Comparison of ENCODE assay signal across 1 cellular context in the genomic region with DNA sequence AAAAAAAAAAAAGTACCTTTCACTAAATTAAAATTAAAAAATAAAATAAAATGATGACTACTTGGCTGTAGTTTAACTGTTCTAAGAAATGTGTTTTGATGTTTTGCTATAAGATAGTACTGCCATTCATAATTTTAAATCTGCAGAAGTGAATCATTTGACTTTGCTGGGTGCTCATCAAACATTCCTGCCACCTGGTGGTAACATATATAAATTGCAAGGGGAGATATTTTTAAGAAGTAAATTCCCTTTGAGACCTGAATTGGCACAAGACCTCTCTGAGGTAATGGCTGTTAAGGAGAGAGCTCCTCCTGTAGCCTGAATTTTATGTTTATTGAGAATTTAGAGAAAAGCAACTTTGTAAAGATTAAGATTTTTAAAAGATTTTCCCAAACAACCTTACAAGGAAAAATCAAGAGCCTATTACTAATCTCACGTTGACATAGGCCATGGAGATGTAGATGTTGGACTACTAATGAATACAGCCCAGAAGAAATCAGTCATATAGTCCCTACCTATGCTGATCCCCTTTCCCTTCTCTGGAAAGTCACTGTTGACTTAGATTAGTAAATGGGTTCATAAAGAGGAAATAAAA.
A peak's percentile ranks its signal among the peaks of the same experiment; 100 is the strongest.
TF ChIP-seq lines count a peak whose summit lies in the region.

No MANE protein-coding gene starts in this region.

TF ChIP-seq in HepG2, 621 proteins besides CTCF, POLR2A, EP300 and RAD21:
- no peak for TF ChIP-seq MEF2D (CRISPR knock-in tag; IDR thresholded peaks at IDR 0.05)
- no peak for TF ChIP-seq SNAI1 (CRISPR knock-in tag; IDR thresholded peaks at IDR 0.05; ENCODE audit: borderline replicate concordance)
- TF ChIP-seq EED (CRISPR knock-in tag; IDR thresholded peaks at IDR 0.05) = no peak
- TF ChIP-seq CC2D1A (CRISPR knock-in tag; IDR thresholded peaks at IDR 0.05) = no peak
- no peak for TF ChIP-seq BCL6 (CRISPR knock-in tag; IDR thresholded peaks at IDR 0.05)
- TF ChIP-seq GATAD2A (CRISPR knock-in tag; IDR thresholded peaks at IDR 0.05) = 0 out of 2 replicates have a peak, but pooled peaks have one; percentile 11
- no peak for TF ChIP-seq ZNF124 (CRISPR knock-in tag; IDR thresholded peaks at IDR 0.05)
- TF ChIP-seq STAG1 (CRISPR knock-in tag; IDR thresholded peaks at IDR 0.05) = peak; percentile 50
- no peak for TF ChIP-seq BRD4 (CRISPR knock-in tag; IDR thresholded peaks at IDR 0.05)
- no peak for TF ChIP-seq ZIK1 (CRISPR knock-in tag; IDR thresholded peaks at IDR 0.05; ENCODE audit: borderline replicate concordance, low read depth)
- TF ChIP-seq ATM (IDR thresholded peaks at IDR 0.05; ENCODE audit: borderline replicate concordance) = no peak
- TF ChIP-seq, protein P1, sequence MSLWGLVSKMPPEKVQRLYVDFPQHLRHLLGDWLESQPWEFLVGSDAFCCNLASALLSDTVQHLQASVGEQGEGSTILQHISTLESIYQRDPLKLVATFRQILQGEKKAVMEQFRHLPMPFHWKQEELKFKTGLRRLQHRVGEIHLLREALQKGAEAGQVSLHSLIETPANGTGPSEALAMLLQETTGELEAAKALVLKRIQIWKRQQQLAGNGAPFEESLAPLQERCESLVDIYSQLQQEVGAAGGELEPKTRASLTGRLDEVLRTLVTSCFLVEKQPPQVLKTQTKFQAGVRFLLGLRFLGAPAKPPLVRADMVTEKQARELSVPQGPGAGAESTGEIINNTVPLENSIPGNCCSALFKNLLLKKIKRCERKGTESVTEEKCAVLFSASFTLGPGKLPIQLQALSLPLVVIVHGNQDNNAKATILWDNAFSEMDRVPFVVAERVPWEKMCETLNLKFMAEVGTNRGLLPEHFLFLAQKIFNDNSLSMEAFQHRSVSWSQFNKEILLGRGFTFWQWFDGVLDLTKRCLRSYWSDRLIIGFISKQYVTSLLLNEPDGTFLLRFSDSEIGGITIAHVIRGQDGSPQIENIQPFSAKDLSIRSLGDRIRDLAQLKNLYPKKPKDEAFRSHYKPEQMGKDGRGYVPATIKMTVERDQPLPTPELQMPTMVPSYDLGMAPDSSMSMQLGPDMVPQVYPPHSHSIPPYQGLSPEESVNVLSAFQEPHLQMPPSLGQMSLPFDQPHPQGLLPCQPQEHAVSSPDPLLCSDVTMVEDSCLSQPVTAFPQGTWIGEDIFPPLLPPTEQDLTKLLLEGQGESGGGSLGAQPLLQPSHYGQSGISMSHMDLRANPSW (CRISPR knock-in tag; IDR thresholded peaks at IDR 0.05; ENCODE audit: borderline replicate concordance) = no peak
- TF ChIP-seq NCOA2 (CRISPR knock-in tag; IDR thresholded peaks at IDR 0.05) = no peak
- TF ChIP-seq KLF16 (CRISPR knock-in tag; IDR thresholded peaks at IDR 0.05) = no peak
- no peak for TF ChIP-seq ZFP62 (CRISPR knock-in tag; IDR thresholded peaks at IDR 0.05)
- TF ChIP-seq HNF4A (CRISPR knock-in tag; IDR thresholded peaks at IDR 0.05) = no peak
- TF ChIP-seq, protein P2, sequence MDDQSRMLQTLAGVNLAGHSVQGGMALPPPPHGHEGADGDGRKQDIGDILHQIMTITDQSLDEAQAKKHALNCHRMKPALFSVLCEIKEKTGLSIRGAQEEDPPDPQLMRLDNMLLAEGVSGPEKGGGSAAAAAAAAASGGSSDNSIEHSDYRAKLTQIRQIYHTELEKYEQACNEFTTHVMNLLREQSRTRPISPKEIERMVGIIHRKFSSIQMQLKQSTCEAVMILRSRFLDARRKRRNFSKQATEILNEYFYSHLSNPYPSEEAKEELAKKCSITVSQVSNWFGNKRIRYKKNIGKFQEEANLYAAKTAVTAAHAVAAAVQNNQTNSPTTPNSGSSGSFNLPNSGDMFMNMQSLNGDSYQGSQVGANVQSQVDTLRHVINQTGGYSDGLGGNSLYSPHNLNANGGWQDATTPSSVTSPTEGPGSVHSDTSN (CRISPR knock-in tag; IDR thresholded peaks at IDR 0.05; ENCODE audit: borderline replicate concordance) = no peak
- TF ChIP-seq, protein P3, sequence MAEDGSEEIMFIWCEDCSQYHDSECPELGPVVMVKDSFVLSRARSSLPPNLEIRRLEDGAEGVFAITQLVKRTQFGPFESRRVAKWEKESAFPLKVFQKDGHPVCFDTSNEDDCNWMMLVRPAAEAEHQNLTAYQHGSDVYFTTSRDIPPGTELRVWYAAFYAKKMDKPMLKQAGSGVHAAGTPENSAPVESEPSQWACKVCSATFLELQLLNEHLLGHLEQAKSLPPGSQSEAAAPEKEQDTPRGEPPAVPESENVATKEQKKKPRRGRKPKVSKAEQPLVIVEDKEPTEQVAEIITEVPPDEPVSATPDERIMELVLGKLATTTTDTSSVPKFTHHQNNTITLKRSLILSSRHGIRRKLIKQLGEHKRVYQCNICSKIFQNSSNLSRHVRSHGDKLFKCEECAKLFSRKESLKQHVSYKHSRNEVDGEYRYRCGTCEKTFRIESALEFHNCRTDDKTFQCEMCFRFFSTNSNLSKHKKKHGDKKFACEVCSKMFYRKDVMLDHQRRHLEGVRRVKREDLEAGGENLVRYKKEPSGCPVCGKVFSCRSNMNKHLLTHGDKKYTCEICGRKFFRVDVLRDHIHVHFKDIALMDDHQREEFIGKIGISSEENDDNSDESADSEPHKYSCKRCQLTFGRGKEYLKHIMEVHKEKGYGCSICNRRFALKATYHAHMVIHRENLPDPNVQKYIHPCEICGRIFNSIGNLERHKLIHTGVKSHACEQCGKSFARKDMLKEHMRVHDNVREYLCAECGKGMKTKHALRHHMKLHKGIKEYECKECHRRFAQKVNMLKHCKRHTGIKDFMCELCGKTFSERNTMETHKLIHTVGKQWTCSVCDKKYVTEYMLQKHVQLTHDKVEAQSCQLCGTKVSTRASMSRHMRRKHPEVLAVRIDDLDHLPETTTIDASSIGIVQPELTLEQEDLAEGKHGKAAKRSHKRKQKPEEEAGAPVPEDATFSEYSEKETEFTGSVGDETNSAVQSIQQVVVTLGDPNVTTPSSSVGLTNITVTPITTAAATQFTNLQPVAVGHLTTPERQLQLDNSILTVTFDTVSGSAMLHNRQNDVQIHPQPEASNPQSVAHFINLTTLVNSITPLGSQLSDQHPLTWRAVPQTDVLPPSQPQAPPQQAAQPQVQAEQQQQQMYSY (CRISPR knock-in tag; IDR thresholded peaks at IDR 0.05) = no peak
- 0 out of 2 replicates have a peak, but pooled peaks have one; percentile 30 for TF ChIP-seq ZNF317 (CRISPR knock-in tag; IDR thresholded peaks at IDR 0.05)
